ENCODE assay signal across 23 cellular contexts in genomic region chr7:20132596-20132995, GRCh38.
DNase-seq lines count a peak whose midpoint lies in the region; ATAC-seq, FAIRE-seq and TF ChIP-seq lines count a peak whose summit lies in the region.
"Had no signal": no experiment of that assay in that cellular context is flagged by ENCODE, and none has a peak within 500 bp of the region (broad histone marks: within the 10 kb centered on the region; RNA-seq: fewer than 3 reads in every experiment).

No MANE protein-coding gene starts in this region.

- H3K9me3 ChIP-seq in HUES6 (ENCODE audit: control insufficient read depth, insufficient read depth, low read depth, low read length) (no peaks in the 10 kb centered on the region), keratinocyte (ENCODE audit: control insufficient read depth, low read depth, low read length) (no peaks in the 10 kb centered on the region)

- DNase-seq in Calu3 (no peak), RPMI7951 (ENCODE audit: low read depth) (peak; percentile 95), keratinocyte (ENCODE audit: low read depth, low spot score) (no peak)
- no peak for DNase-seq in activated CD4-positive, alpha-beta T cell treated with anti-CD3 and anti-CD28 coated beads for 1 hour
- DNase-seq in activated effector memory CD4-positive, alpha-beta T cell treated with Interleukin-2 at 50 U/mL for 16 hours, result no peak
- DNase-seq: AML-193; C1 segment of cervical spinal cord; CD8-positive, alpha-beta T cell; GF-D8; H7; HFFc6; KBM-7; NCI-H1694 treated with DMSO at 0.1 percent for 48 hours; NCI-H2081 treated with DMSO at 0.1 percent for 48 hours; NCI-H446 treated with DMSO at 0.1 percent for 48 hours; NCI-H526 treated with DMSO at 0.1 percent for 48 hours; SHP77 treated with DMSO at 0.1 percent for 48 hours had no signal

- H3K36me3 Mint-ChIP-seq in Calu3 (ENCODE audit: insufficient read depth, unreplicated experiment), result peaks cover 64% of the 10 kb centered on the region
- H3K36me3 Mint-ChIP-seq: CD8-positive, alpha-beta T cell had no signal

- H3K27me3 Mint-ChIP-seq in Calu3 (ENCODE audit: unreplicated experiment), result no peaks in the 10 kb centered on the region

- CTCF ChIA-PET in Calu3 (lab: Charles Lee), result interaction anchor here (0.6 kb wide), 1 partner anchor 178 kb away, joined by 3 read pairs; no protein-coding TSS in a partner anchor

- H3K79me2 ChIP-seq in keratinocyte (ENCODE audit: control insufficient read depth, insufficient read depth, low read length), result no peaks in the 10 kb centered on the region

- peak overlapping the region; percentile 48; the same call in 1 of the 2 replicates for H3K27ac ChIP-seq in HUES6 (ENCODE audit: low read depth, low read length)
- H3K27ac ChIP-seq in keratinocyte (ENCODE audit: control insufficient read depth, insufficient read depth, low read length), result no peak overlapping the region
- H3K27ac ChIP-seq: RWPE1, SK-N-MC had no signal

- peaks cover 15% of the 10 kb centered on the region; the same call in 1 of the 2 replicates for H3K36me3 ChIP-seq in HUES6 (ENCODE audit: control insufficient read depth, insufficient read depth, low read length)
- H3K36me3 ChIP-seq in keratinocyte (ENCODE audit: control insufficient read depth in 2 of 2, extremely low read depth in 1 of 2, insufficient read depth in 2 of 2, low read length in 2 of 2), result no peaks in the 10 kb centered on the region

- H3K27me3 ChIP-seq in HUES6 (ENCODE audit: control insufficient read depth, insufficient read depth, low read length) (no peaks in the 10 kb centered on the region), keratinocyte (ENCODE audit: control insufficient read depth, extremely low read depth, insufficient read depth, low read length) (no peaks in the 10 kb centered on the region)

- no peak overlapping the region for H3K4me3 ChIP-seq in HUES6 (ENCODE audit: low read depth, low read length)
- no peak overlapping the region for H3K4me3 ChIP-seq in keratinocyte (ENCODE audit: control insufficient read depth in 2 of 3, extremely low read depth in 1 of 3, insufficient read depth in 2 of 3, low read depth in 1 of 3, low read length in 3 of 3)
- H3K4me3 ChIP-seq: SK-N-MC had no signal

- no peak overlapping the region for H3K4me3 Mint-ChIP-seq in Calu3 (ENCODE audit: low read depth, unreplicated experiment)
- H3K4me3 Mint-ChIP-seq: CD8-positive, alpha-beta T cell; HFFc6 had no signal

- H3K27ac Mint-ChIP-seq in Calu3 (ENCODE audit: unreplicated experiment), result peak overlapping the region; percentile 30
- H3K27ac Mint-ChIP-seq: CD8-positive, alpha-beta T cell; HFFc6 had no signal

- dilution Hi-C loops in keratinocyte (cut with MboI; ENCODE audit: extremely low pct_ligation_motif_present, low sequenced_read_pairs), result no loop called here

- no peak for ATAC-seq in HG03354 (IDR thresholded peaks at IDR 0.05; ENCODE audit: poor library complexity, severe bottlenecking, unreplicated experiment)
- no peak for ATAC-seq in GM21360 (IDR thresholded peaks at IDR 0.05; ENCODE audit: unreplicated experiment)
- ATAC-seq: CD8-positive, alpha-beta T cell; HepG2 had no signal

- H3K9me3 Mint-ChIP-seq in Calu3 (ENCODE audit: low read depth, unreplicated experiment), result no peaks in the 10 kb centered on the region
- H3K9me3 Mint-ChIP-seq: CD8-positive, alpha-beta T cell had no signal

- FAIRE-seq in keratinocyte (lab: Jason Lieb, UNC), result peak; percentile 68
- FAIRE-seq: HepG2 had no signal

- H3K4me1 Mint-ChIP-seq in Calu3 (ENCODE audit: low read depth, unreplicated experiment), result peaks cover 9% of the 10 kb centered on the region

- H3K9ac ChIP-seq in HUES6 (ENCODE audit: low read length) (no peak overlapping the region), keratinocyte (ENCODE audit: control insufficient read depth, extremely low read depth, insufficient read depth, low read length) (no peak overlapping the region)

- TF ChIP-seq CTCF in Calu3 (IDR thresholded peaks at IDR 0.05; ENCODE audit: unreplicated experiment), result no peak
- no peak for TF ChIP-seq CTCF in keratinocyte (optimal IDR thresholded peaks at IDR 0.05 in 1 of 3, IDR thresholded peaks at IDR 0.05 in 1 of 3, conservative IDR thresholded peaks at IDR 0.05 in 1 of 3; ENCODE audit: extremely low read depth in 1 of 3, insufficient read depth in 2 of 3, low read length in 3 of 3)

- H3K4me1 ChIP-seq in HUES6 (ENCODE audit: control insufficient read depth, insufficient read depth, low read length) (peaks cover 37% of the 10 kb centered on the region), keratinocyte (ENCODE audit: control insufficient read depth, extremely low read depth, insufficient read depth, low read length) (no peaks in the 10 kb centered on the region)

- H2AFZ ChIP-seq in keratinocyte (ENCODE audit: control insufficient read depth, low read length), result no peak overlapping the region

- no TSS peak for BruUV-seq in Calu3 (replicated peaks; lab: Mats Ljungman, UMichigan)

- no peaks in the 10 kb centered on the region for H3K9me1 ChIP-seq in keratinocyte (ENCODE audit: control insufficient read depth, extremely low read depth, insufficient read depth, low read length)

- H3K4me2 ChIP-seq in keratinocyte (ENCODE audit: control insufficient read depth, extremely low read depth, insufficient read depth, low read depth, low read length), result no peak overlapping the region

- intact Hi-C loops in Calu3 (cut with micrococcal nuclease; ENCODE audit: unreplicated experiment), result loop anchor here (5.0 kb wide), 1 partner anchor 385 kb away; no protein-coding TSS in a partner anchor

- H4K20me1 ChIP-seq in keratinocyte (ENCODE audit: control insufficient read depth, extremely low read depth, insufficient read depth, low read length), result no peaks in the 10 kb centered on the region
